ENCODE assay signal across 11 cellular contexts in genomic region chr14:97113339-97113738, GRCh38.
"Had no signal": no experiment of that assay in that cellular context is flagged by ENCODE, and none has a peak within 500 bp of the region (broad histone marks: within the 10 kb centered on the region; RNA-seq: fewer than 3 reads in every experiment).

No MANE protein-coding gene starts in this region.

- H3K4me3 ChIP-seq: thyroid gland, uterus had no signal

- H3K36me3 ChIP-seq: thyroid gland, uterus had no signal

- H3K27me3 ChIP-seq: thyroid gland, uterus had no signal

- H3K27ac ChIP-seq: thyroid gland, uterus had no signal

- DNase-seq: activated naive CD4-positive, alpha-beta T cell; activated naive CD8-positive, alpha-beta T cell treated with anti-CD3 and anti-CD28 coated beads, Interleukin-2, amount 10 ng/mL, durations not matched to agents 7 days and 5 days; effector memory CD4-positive, alpha-beta T cell; foreskin melanocyte; mesendoderm; nucleus accumbens; stimulated activated CD4-positive, alpha-beta T cell treated with anti-CD3 and anti-CD28 coated beads, Interleukin-2, amount 100 ng/mL, for 48 hours; thyroid gland; uterus had no signal

- H3K4me1 ChIP-seq: uterus had no signal

- H3K9me3 ChIP-seq: thyroid gland, uterus had no signal

- ATAC-seq: natural killer cell treated with Interleukin-12 subunit alpha and Interleukin-12 subunit beta and Interleukin-15 and Interleukin-18, amount 100 ng/mL, for 72 hours; stimulated activated memory B cell treated with anti-CD40 and anti-IgM and Interleukin-4, amounts not matched to agents 10 μg/mL and 1 μg/mL and 100 μg/mL, for 72 hours had no signal
